Comparison of ENCODE assay signal across 13 cellular contexts in the genomic region with DNA sequence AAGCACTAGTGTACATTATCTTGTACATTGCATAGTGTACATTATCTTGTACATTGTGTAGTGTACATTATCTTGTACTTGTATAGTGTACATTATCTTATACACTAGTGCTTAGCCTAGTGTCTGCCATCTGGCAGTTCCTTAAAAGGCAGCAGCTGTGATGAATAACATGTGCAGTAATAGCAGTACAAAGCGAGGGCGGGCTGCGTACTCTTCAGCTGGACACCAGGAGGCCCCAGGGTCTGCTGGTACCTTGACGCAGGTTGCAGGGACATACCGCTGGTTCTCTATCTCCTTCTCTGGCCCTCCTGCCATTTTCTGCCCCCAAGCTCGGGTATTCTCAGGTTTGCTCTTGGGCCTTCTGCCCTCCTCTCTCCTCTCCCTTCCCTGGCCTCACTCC.
DNase-seq lines count a peak whose midpoint lies in the region; ATAC-seq and TF ChIP-seq lines count a peak whose summit lies in the region.
"Had no signal": no experiment of that assay in that cellular context is flagged by ENCODE, and none has a peak within 500 bp of the region (broad histone marks: within the 10 kb centered on the region; RNA-seq: fewer than 3 reads in every experiment).

No MANE protein-coding gene starts in this region.

- H3K27me3 ChIP-seq in WERI-Rb-1 (ENCODE audit: insufficient read depth, low read depth, severe bottlenecking) (no peaks in the 10 kb centered on the region), testis (no peaks in the 10 kb centered on the region)

- H3K9me3 ChIP-seq in WERI-Rb-1 (ENCODE audit: severe bottlenecking) (peaks cover 3% of the 10 kb centered on the region), testis (no peaks in the 10 kb centered on the region)

- no peak for ATAC-seq in HG03139 (IDR thresholded peaks at IDR 0.05; ENCODE audit: unreplicated experiment)

- H3K36me3 ChIP-seq in WERI-Rb-1 (no peaks in the 10 kb centered on the region), testis (ENCODE audit: low read depth, missing control alignments) (no peaks in the 10 kb centered on the region)

- TF ChIP-seq CTCF in WERI-Rb-1 (IDR thresholded peaks at IDR 0.05; ENCODE audit: low read depth, low read length) (0 out of 2 replicates have a peak, but pooled peaks have one; percentile 17), testis (IDR thresholded peaks at IDR 0.05) (no peak)

- no peak overlapping the region for H3K4me3 ChIP-seq in WERI-Rb-1 (ENCODE audit: low read depth, low read length)
- H3K4me3 ChIP-seq in testis, result no peak overlapping the region

- no peak for TF ChIP-seq POLR2A in testis (IDR thresholded peaks at IDR 0.05)

- DNase-seq in NCI-H82 (lab: John Stamatoyannopoulos, UW) (peak; percentile 59), NCI-H82 treated with DMSO at 0.1 percent for 48 hours (lab: John Stamatoyannopoulos, UW; ENCODE audit: unreplicated experiment) (no peak), EL (peak; percentile 2), WERI-Rb-1 (peak; percentile 35), testis (no peak), NCI-H1436 (lab: John Stamatoyannopoulos, UW) (no peak)
- DNase-seq: 8988T; CD4-positive, alpha-beta memory T cell; DND-41; GF-D8; HCEC 1CT had no signal

- WGBS in testis, 2 donors, result 94 to 95% methylated on average over 6 of the region's 6 CpGs

- no peaks in the 10 kb centered on the region for H3K4me1 ChIP-seq in testis

- intact Hi-C loops in testis (cut with DNase I; ENCODE audit: low total_unique reads), result no loop called here

- H3K27ac ChIP-seq in WERI-Rb-1 (no peak overlapping the region), testis (no peak overlapping the region)
- H3K27ac ChIP-seq: C4-2B had no signal

Comparison
In these comparisons a context has a peak if more than half of its experiments do, and no peak if none do; other contexts are left out.
1. DNase-seq: peak in NCI-H82 (single experiment), EL (single experiment) and WERI-Rb-1 (single experiment); none in NCI-H82 treated with DMSO at 0.1 percent for 48 hours (single experiment), testis (single experiment) and NCI-H1436 (single experiment).